Comparison of ENCODE assay signal across 9 cellular contexts in genomic region chr6:43016166-43016915, GRCh38. TPM values are rescaled to one million over a fixed set of nuclear protein-coding genes. Genes with fewer than 3 reads are reported as not detected.
DNase-seq lines count a peak whose midpoint lies in the region; ATAC-seq and TF ChIP-seq lines count a peak whose summit lies in the region.
"Had no signal": no experiment of that assay in that cellular context is flagged by ENCODE, and none has a peak within 500 bp of the region (broad histone marks: within the 10 kb centered on the region; RNA-seq: fewer than 3 reads in every experiment).

No MANE protein-coding gene starts in this region.

- H3K4me2 ChIP-seq in DND-41 (ENCODE audit: insufficient read depth, low read length), result peak overlapping the region; percentile 90
- peak overlapping the region; percentile 9 for H3K4me2 ChIP-seq in parathyroid adenoma (ENCODE audit: low read length)

- H3K36me3 Mint-ChIP-seq in endothelial cell (ENCODE audit: low read depth, unreplicated experiment), result peaks cover 33% of the 10 kb centered on the region

- no peaks in the 10 kb centered on the region for H3K9me3 ChIP-seq in DND-41 (ENCODE audit: insufficient read depth, low read length, severe bottlenecking)
- no peaks in the 10 kb centered on the region for H3K9me3 ChIP-seq in SK-N-MC (ENCODE audit: low read depth, low read length)
- H3K9me3 ChIP-seq in parathyroid adenoma (ENCODE audit: control insufficient read depth, low read length), result no peaks in the 10 kb centered on the region
- H3K9me3 ChIP-seq in tibial artery, result no peaks in the 10 kb centered on the region
- H3K9me3 ChIP-seq: suprapubic skin had no signal

- no peaks in the 10 kb centered on the region for H3K9me3 Mint-ChIP-seq in endothelial cell (ENCODE audit: unreplicated experiment)

- intact Hi-C loops in tibial artery (cut with DNase I; ENCODE audit: low total_unique reads), result no loop called here

- H2AFZ ChIP-seq in DND-41 (ENCODE audit: low read depth, low read length) (no peak overlapping the region), parathyroid adenoma (no peak overlapping the region)

- H3K4me1 ChIP-seq in DND-41 (ENCODE audit: insufficient read depth, low read length) (peaks cover 76% of the 10 kb centered on the region), parathyroid adenoma (peaks cover 23% of the 10 kb centered on the region), tibial artery (peaks cover 0 to 58% (median 45%) of the 10 kb centered on the region in 4 donors)

- H3K4me1 Mint-ChIP-seq in endothelial cell (ENCODE audit: unreplicated experiment), result peaks cover 77% of the 10 kb centered on the region

- peaks cover 16% of the 10 kb centered on the region for H3K27me3 Mint-ChIP-seq in endothelial cell (ENCODE audit: unreplicated experiment)

- peak overlapping the region; percentile 22; the same call in 1 of the 2 replicates for H3K9ac ChIP-seq in DND-41 (ENCODE audit: low read depth, low read length)
- peak overlapping the region; percentile 22 for H3K9ac ChIP-seq in SK-N-MC (ENCODE audit: insufficient read length)
- no peak overlapping the region for H3K9ac ChIP-seq in parathyroid adenoma

- peak overlapping the region; percentile 48 for H3K27ac Mint-ChIP-seq in endothelial cell (ENCODE audit: unreplicated experiment)

- H3K36me3 ChIP-seq in DND-41 (ENCODE audit: insufficient read depth, low read length), result peaks cover 68% of the 10 kb centered on the region
- peaks cover 54% of the 10 kb centered on the region for H3K36me3 ChIP-seq in SK-N-MC (ENCODE audit: insufficient read depth, low read length)
- no peaks in the 10 kb centered on the region for H3K36me3 ChIP-seq in parathyroid adenoma (ENCODE audit: control insufficient read depth, insufficient read depth, low read length)
- H3K36me3 ChIP-seq in tibial artery, result peaks cover 19 to 40% (median 36%) of the 10 kb centered on the region in 3 donors

- H3K79me2 ChIP-seq in DND-41 (ENCODE audit: insufficient read depth, low read length) (peaks cover 70% of the 10 kb centered on the region), parathyroid adenoma (peaks cover 34% of the 10 kb centered on the region)

- H3K27ac ChIP-seq in DND-41 (ENCODE audit: low read length) (no peak overlapping the region), SK-N-MC (no peak overlapping the region), parathyroid adenoma (no peak overlapping the region), tibial artery (peak overlapping the region in 1 of 2 donors; percentile 45)
- H3K27ac ChIP-seq: suprapubic skin had no signal

- H4K20me1 ChIP-seq in DND-41 (ENCODE audit: insufficient read depth, low read length), result peaks cover 27% of the 10 kb centered on the region; the same call in 1 of the 2 replicates

- H3K27me3 ChIP-seq in DND-41 (ENCODE audit: insufficient read depth, low read length, poor library complexity), result no peaks in the 10 kb centered on the region
- H3K27me3 ChIP-seq in parathyroid adenoma (ENCODE audit: control insufficient read depth, insufficient read depth, low read length), result no peaks in the 10 kb centered on the region
- H3K27me3 ChIP-seq in tibial artery, result no peaks in the 10 kb centered on the region
- H3K27me3 ChIP-seq: suprapubic skin had no signal

- H3K4me3 ChIP-seq in DND-41 (ENCODE audit: low read depth in 1 of 2, low read length in 2 of 2) (no peak overlapping the region), SK-N-MC (no peak overlapping the region), parathyroid adenoma (ENCODE audit: low read depth, low read length) (no peak overlapping the region), tibial artery (no peak overlapping the region)

- DNase-seq in DND-41, result no peak
- DNase-seq in SK-N-MC (ENCODE audit: low read depth, low spot score), result no peak
- no peak for DNase-seq in endothelial cell (ENCODE audit: low spot score)
- DNase-seq in NCI-H1694 (lab: John Stamatoyannopoulos, UW), result no peak
- DNase-seq in tibial artery, result no peak
- DNase-seq in NOMO-1 treated with dmso at 0.1 percent for 144 hours (lab: John Stamatoyannopoulos, UW; ENCODE audit: unreplicated experiment), result no peak

- peak overlapping the region; percentile 56 for H3K4me3 Mint-ChIP-seq in endothelial cell (ENCODE audit: unreplicated experiment)

- ATAC-seq in DND-41 (ENCODE audit: insufficient read depth, low read depth) (no peak), GM21423 (IDR thresholded peaks at IDR 0.05; ENCODE audit: unreplicated experiment) (no peak)

- TF ChIP-seq CTCF in DND-41 (IDR thresholded peaks at IDR 0.05; ENCODE audit: borderline replicate concordance, extremely low read depth, low read length, poor library complexity, severe bottlenecking) (no peak), endothelial cell (IDR thresholded peaks at IDR 0.05; ENCODE audit: unreplicated experiment) (no peak), parathyroid adenoma (IDR thresholded peaks at IDR 0.05) (no peak), tibial artery (IDR thresholded peaks at IDR 0.05) (no peak)

RNA-seq across cellular contexts. Expression of gene KLHDC3, which starts 2.3 kb away (rescaled TPM):
- 154 TPM for total RNA-seq in endothelial cell (ENCODE audit: unreplicated experiment)

RNA-seq across cellular contexts. Expression of gene MEA1, which starts 2.6 kb away (rescaled TPM):
- total RNA-seq in endothelial cell (ENCODE audit: unreplicated experiment), result 61.0 TPM

RNA-seq across cellular contexts. Expression of gene RRP36, which starts 5.1 kb away (rescaled TPM):
- total RNA-seq in endothelial cell (ENCODE audit: unreplicated experiment), result 82.1 TPM

RNA-seq across cellular contexts. Expression of gene PPP2R5D, which starts 32.0 kb away (rescaled TPM):
- total RNA-seq in endothelial cell (ENCODE audit: unreplicated experiment), result 58.0 TPM

RNA-seq across cellular contexts. Expression of gene CUL7, which starts 37.3 kb away (rescaled TPM):
- total RNA-seq in endothelial cell (ENCODE audit: unreplicated experiment), result 42.2 TPM
